Comparison of ENCODE assay signal across 32 cellular contexts in the genomic region with DNA sequence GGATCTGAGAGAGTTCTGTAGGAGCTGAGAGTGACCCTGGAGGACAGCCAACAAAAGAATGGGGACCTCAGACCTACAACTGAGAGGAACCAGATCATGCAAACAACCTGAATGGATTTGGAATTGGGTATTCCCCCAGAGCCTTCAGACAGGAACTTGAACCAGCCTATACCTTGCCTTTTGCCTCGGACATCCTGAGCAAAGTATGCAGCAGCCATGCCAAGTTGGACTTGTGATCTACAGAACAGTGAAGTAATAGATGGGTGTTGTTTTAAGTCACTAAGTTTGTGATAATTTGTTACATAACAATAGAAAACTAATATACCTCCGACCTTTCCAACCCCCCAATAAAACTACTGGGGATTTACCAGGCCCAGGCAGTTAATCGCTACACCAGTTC. TPM values are rescaled to one million over a fixed set of nuclear protein-coding genes. Genes with fewer than 3 reads are reported as not detected.
A peak's percentile ranks its signal among the peaks of the same experiment; 100 is the strongest.
DNase-seq lines count a peak whose midpoint lies in the region; ATAC-seq and TF ChIP-seq lines count a peak whose summit lies in the region.
"Had no signal": no experiment of that assay in that cellular context is flagged by ENCODE, and none has a peak within 500 bp of the region (broad histone marks: within the 10 kb centered on the region; RNA-seq: fewer than 3 reads in every experiment).

No MANE protein-coding gene starts in this region.

- peaks cover 0 to 28% (median 17%) of the 10 kb centered on the region in 11 experiments; a peak in 19 of 22 replicates for H4K20me1 ChIP-seq in BLaER1 treated with 17β-estradiol and CSF1 and Interleukin-3, amounts not matched to agents 10 nM and 100 nM
- no peaks in the 10 kb centered on the region for H4K20me1 ChIP-seq in H9 (ENCODE audit: control insufficient read depth, insufficient read depth, insufficient read length)

- H4K5ac ChIP-seq in H9 (ENCODE audit: insufficient read length, low read depth, low read length), result no peak overlapping the region

- no peak overlapping the region for H3K18ac ChIP-seq in H9 (ENCODE audit: insufficient read length, low read depth, low read length)

- no peak overlapping the region for H2BK120ac ChIP-seq in H9 (ENCODE audit: low read depth, low read length, poor library complexity, severe bottlenecking)

- TF ChIP-seq CTCF in endodermal cell (conservative IDR thresholded peaks at IDR 0.05), result no peak
- no peak for TF ChIP-seq CTCF in stomach (IDR thresholded peaks at IDR 0.05)
- no peak for TF ChIP-seq CTCF in H9 (conservative IDR thresholded peaks at IDR 0.05)

- no peak overlapping the region for H2BK15ac ChIP-seq in H9 (ENCODE audit: low read depth, low read length)

- H3K27ac Mint-ChIP-seq in endodermal cell (no peak overlapping the region), H9 (no peak overlapping the region)
- H3K27ac Mint-ChIP-seq: CD8-positive, alpha-beta T cell had no signal

- H2BK5ac ChIP-seq in H9 (ENCODE audit: insufficient read length, low read length), result no peak overlapping the region

- H3K9ac ChIP-seq in BLaER1 treated with 17β-estradiol and CSF1 and Interleukin-3, amounts not matched to agents 10 nM and 100 nM, result no peak overlapping the region
- H3K9ac ChIP-seq in endodermal cell (ENCODE audit: extremely low read depth, low read length, poor library complexity, severe bottlenecking) (no peak overlapping the region), iPS-20b (ENCODE audit: low read depth, low read length) (no peak overlapping the region), H9 (ENCODE audit: extremely low read depth, insufficient read length, low read length) (no peak overlapping the region)

- H3K23ac ChIP-seq in H9 (ENCODE audit: insufficient read length, low read depth, low read length), result no peak overlapping the region

- H3T11ph ChIP-seq in H9 (ENCODE audit: low read length), result no peak overlapping the region

- intact Hi-C loops in stomach (cut with DNase I; ENCODE audit: low total_unique reads), result no loop called here

- H4K8ac ChIP-seq in H9 (replicated peaks; ENCODE audit: insufficient read length, low read depth, low read length), result no peak overlapping the region

- H3K4me1 Mint-ChIP-seq in endodermal cell (peaks cover 30% of the 10 kb centered on the region), H9 (peaks cover 45 to 47% of the 10 kb centered on the region in 2 experiments)

- DNase-seq in endodermal cell (no peak), stomach (no peak), H9 (no peak)
- DNase-seq in activated T-cell treated with anti-CD3 and anti-CD28 coated beads, Interleukin-2, amount 50 U/mL, for 1 hour, result no peak
- DNase-seq: AML-193; CD8-positive, alpha-beta T cell; DMS 273 treated with DMSO at 0.1 percent for 48 hours; DMS79; EL; GDM1; Kasumi-1; NCI-H1105; NCI-H146; NCI-H1930; NCI-H446; NCI-H524 treated with DMSO at 0.1 percent for 48 hours; NCI-H774; NK-92 treated with Interleukin-12 subunit alpha and Interleukin-12 subunit beta, amount 100 ng/mL, for 24 hours; PC-3; SJCRH30 had no signal

- no peak overlapping the region for H2AFZ ChIP-seq in H9 (ENCODE audit: low read length)

- no peak overlapping the region for H3K14ac ChIP-seq in H9 (ENCODE audit: insufficient read depth, low read length)

- H3K36me3 Mint-ChIP-seq in endodermal cell (ENCODE audit: low read depth) (peaks cover 24% of the 10 kb centered on the region), H9 (ENCODE audit: insufficient read depth in 1 of 3, low read depth in 3 of 3) (peaks cover 8 to 15% (median 12%) of the 10 kb centered on the region in 3 experiments; a peak in 6 of 7 replicates)
- H3K36me3 Mint-ChIP-seq: CD8-positive, alpha-beta T cell had no signal

- H3K23me2 ChIP-seq in H9 (ENCODE audit: insufficient read length, low read depth, low read length, poor library complexity, severe bottlenecking), result peaks cover 14% of the 10 kb centered on the region

- TF ChIP-seq POLR2A in stomach (IDR thresholded peaks at IDR 0.05), result no peak

- peak overlapping the region; percentile 79 for H3K4me3 Mint-ChIP-seq in endodermal cell
- H3K4me3 Mint-ChIP-seq in H9, result no peak overlapping the region
- H3K4me3 Mint-ChIP-seq: CD8-positive, alpha-beta T cell had no signal

- peaks cover 38 to 61% (median 56%) of the 10 kb centered on the region in 10 experiments for H3K4me1 ChIP-seq in BLaER1 treated with 17β-estradiol and CSF1 and Interleukin-3, amounts not matched to agents 10 nM and 100 nM
- H3K4me1 ChIP-seq in endodermal cell (ENCODE audit: control insufficient read depth, insufficient read depth, low read length) (peaks cover 6% of the 10 kb centered on the region), iPS-20b (ENCODE audit: insufficient read depth, low read length) (peaks cover 40% of the 10 kb centered on the region), stomach (peaks cover 21 to 55% (median 45%) of the 10 kb centered on the region in 4 donors), H9 (ENCODE audit: insufficient read depth, low read length) (peaks cover 8% of the 10 kb centered on the region; the same call in 1 of the 2 replicates)

- H3K9me3 Mint-ChIP-seq in endodermal cell (peaks cover 15% of the 10 kb centered on the region), H9 (peaks cover 14 to 17% of the 10 kb centered on the region in 2 experiments)
- H3K9me3 Mint-ChIP-seq: CD8-positive, alpha-beta T cell had no signal

- no peak overlapping the region for H3K27ac ChIP-seq in BLaER1 treated with 17β-estradiol and CSF1 and Interleukin-3, amounts not matched to agents 10 nM and 100 nM
- H3K27ac ChIP-seq in endodermal cell (ENCODE audit: low read depth, low read length), result no peak overlapping the region
- no peak overlapping the region for H3K27ac ChIP-seq in iPS-20b (ENCODE audit: low read length)
- peak overlapping the region in 3 of 5 donors; percentile 81 to 84 (median 83) for H3K27ac ChIP-seq in stomach
- no peak overlapping the region for H3K27ac ChIP-seq in H9 (ENCODE audit: insufficient read length, low read depth, low read length)
- H3K27ac ChIP-seq: C4-2B, SJCRH30 had no signal

- no peak for ATAC-seq in HG03159 (IDR thresholded peaks at IDR 0.05; ENCODE audit: unreplicated experiment)
- ATAC-seq: A549; CD8-positive, alpha-beta T cell; GM12878; K562; Right ventricle myocardium inferior; SK-N-SH treated with all-trans-retinoic acid at 6 μM for 48 hours had no signal

- H2BK12ac ChIP-seq in H9 (ENCODE audit: insufficient read length, low read depth, low read length), result no peak overlapping the region

- H3K36me3 ChIP-seq in BLaER1 treated with 17β-estradiol and CSF1 and Interleukin-3, amounts not matched to agents 10 nM and 100 nM, result peaks cover 0 to 7% (median 0%) of the 10 kb centered on the region in 11 experiments; a peak in 1 of 22 replicates
- H3K36me3 ChIP-seq in endodermal cell (ENCODE audit: control insufficient read depth, insufficient read depth, low read length) (no peaks in the 10 kb centered on the region), iPS-20b (ENCODE audit: insufficient read depth, low read depth, low read length) (no peaks in the 10 kb centered on the region), stomach (no peaks in the 10 kb centered on the region)
- H3K36me3 ChIP-seq: SJCRH30 had no signal

- TF ChIP-seq EP300 in stomach (IDR thresholded peaks at IDR 0.05), result no peak

- 96% methylated on average over 3 of the region's 3 CpGs; no CpG with 5 or more reads in 1 of the 2 experiments for WGBS in endodermal cell (ENCODE audit: insufficient coverage in 1 of 2, insufficient read length in 1 of 2), 2 experiments
- 42 to 66% (median 59%) methylated on average over 3 of the region's 3 CpGs for WGBS in stomach, 5 donors
- WGBS in H9 (ENCODE audit: extremely low coverage, insufficient read length, low lambda C conversion rate), result no CpG with 5 or more reads among the region's 3 CpGs

- H3K9me3 ChIP-seq in BLaER1 treated with 17β-estradiol and CSF1 and Interleukin-3, amounts not matched to agents 10 nM and 100 nM (replicated peaks in 1 of 11), result peaks cover 10 to 50% (median 28%) of the 10 kb centered on the region in 11 experiments
- peaks cover 13% of the 10 kb centered on the region for H3K9me3 ChIP-seq in endodermal cell (ENCODE audit: control insufficient read depth, low read length)
- H3K9me3 ChIP-seq in iPS-20b (ENCODE audit: insufficient read depth, low read depth, low read length), result 0 out of 2 replicates have a peak, but pooled peaks cover 5% of the 10 kb centered on the region
- H3K9me3 ChIP-seq in stomach, result no peaks in the 10 kb centered on the region
- H3K9me3 ChIP-seq in H9 (ENCODE audit: control insufficient read depth, low read depth, low read length), result no peaks in the 10 kb centered on the region
- H3K9me3 ChIP-seq: A549, Caco-2, SJCRH30 had no signal

- H2AK5ac ChIP-seq in H9 (ENCODE audit: insufficient read length, low read length), result no peak overlapping the region

- H3K4me3 ChIP-seq in BLaER1 treated with 17β-estradiol and CSF1 and Interleukin-3, amounts not matched to agents 10 nM and 100 nM, result no peak overlapping the region
- H3K4me3 ChIP-seq in endodermal cell (ENCODE audit: low read length) (peak overlapping the region; percentile 2), iPS-20b (ENCODE audit: low read length) (peak overlapping the region; percentile 71; the same call in 1 of the 2 replicates), stomach (no peak overlapping the region)
- H3K4me3 ChIP-seq: A549, GM12878, K562, SJCRH30 had no signal

- H3K27me3 Mint-ChIP-seq in endodermal cell (ENCODE audit: insufficient read depth), result peaks cover 64% of the 10 kb centered on the region
- peaks cover 69% of the 10 kb centered on the region for H3K27me3 Mint-ChIP-seq in H9 (ENCODE audit: low read depth)

- H3K4ac ChIP-seq in H9 (ENCODE audit: low read depth, low read length), result no peak overlapping the region

- no peak overlapping the region for H2BK20ac ChIP-seq in H9 (ENCODE audit: low read depth, low read length, poor library complexity, severe bottlenecking)

- H4K91ac ChIP-seq in H9 (ENCODE audit: insufficient read length, low read depth, low read length), result no peak overlapping the region

- peak overlapping the region in 6 of 11 experiments; percentile 94 to 98 (median 95); a peak in 9 of 22 replicates for H3K4me2 ChIP-seq in BLaER1 treated with 17β-estradiol and CSF1 and Interleukin-3, amounts not matched to agents 10 nM and 100 nM
- H3K4me2 ChIP-seq in H9 (ENCODE audit: insufficient read depth, insufficient read length, low read length), result no peak overlapping the region

- no peaks in the 10 kb centered on the region for H3K79me2 ChIP-seq in H9 (ENCODE audit: insufficient read depth, low read length)

- H3K27me3 ChIP-seq in BLaER1 treated with 17β-estradiol and CSF1 and Interleukin-3, amounts not matched to agents 10 nM and 100 nM, result peaks cover 31 to 44% (median 37%) of the 10 kb centered on the region in 11 experiments
- no peaks in the 10 kb centered on the region for H3K27me3 ChIP-seq in endodermal cell (ENCODE audit: control insufficient read depth, insufficient read depth, low read length, poor library complexity, severe bottlenecking)
- H3K27me3 ChIP-seq in iPS-20b (ENCODE audit: insufficient read depth, low read length), result peaks cover 61% of the 10 kb centered on the region
- peaks cover 12 to 74% (median 34%) of the 10 kb centered on the region in 3 donors for H3K27me3 ChIP-seq in stomach
- H3K27me3 ChIP-seq in H9 (ENCODE audit: insufficient read depth, low read length), result peaks cover 22% of the 10 kb centered on the region; the same call in 1 of the 2 replicates
- H3K27me3 ChIP-seq: SJCRH30 had no signal

- H3K79me1 ChIP-seq in H9 (ENCODE audit: insufficient read depth, low read depth, low read length, poor library complexity, severe bottlenecking), result no peaks in the 10 kb centered on the region

- H3K56ac ChIP-seq in H9 (ENCODE audit: insufficient read length, low read depth, low read length), result no peak overlapping the region

RNA-seq across cellular contexts. Expression of gene RASSF10, which starts 1.9 kb away (rescaled TPM):
- total RNA-seq in endodermal cell, result 10 to 100 TPM; 29.1 to 30.8 TPM
- 2.7 TPM for polyA plus RNA-seq in endodermal cell (2013, experiment 1 of 2)
- polyA plus RNA-seq in endodermal cell (2013, experiment 2 of 2), result 2.7 TPM
- 1 to 10 TPM in 3 of 5 donors, under 1 TPM in 2; 0.58 to 7.0 (median 2.2) TPM for total RNA-seq in stomach
- polyA plus RNA-seq in stomach, result 1 to 10 TPM in 2 of 3 donors, under 1 TPM in 1; 0.92 to 4.5 (median 2.9) TPM
- 2.4 and 2.9 TPM in 2 replicates for total RNA-seq in H9 (2021)
- total RNA-seq: CD8-positive, alpha-beta T cell; H4; K562; M059J; PC-3 had no signal
- polyA plus RNA-seq: K562 had no signal

Comparison
In these comparisons a context has a peak if more than half of its experiments do, and no peak if none do; other contexts are left out.
1. H3K27ac ChIP-seq: peak in stomach (3 of 5); none in BLaER1 treated with 17β-estradiol and CSF1 and Interleukin-3, amounts not matched to agents 10 nM and 100 nM (0 of 11), endodermal cell (single experiment), iPS-20b (single experiment) and H9 (single experiment).
2. H3K4me3 ChIP-seq: peak in endodermal cell (single experiment) and iPS-20b (single experiment); none in BLaER1 treated with 17β-estradiol and CSF1 and Interleukin-3, amounts not matched to agents 10 nM and 100 nM (0 of 10) and stomach (0 of 4).